Comparison of ENCODE assay signal across 8 cellular contexts in genomic region chr6:28443112-28443773, GRCh38. TPM values are rescaled to one million over a fixed set of nuclear protein-coding genes. Genes with fewer than 3 reads are reported as not detected.
A peak's percentile ranks its signal among the peaks of the same experiment; 100 is the strongest.
DNase-seq lines count a peak whose midpoint lies in the region; ATAC-seq, FAIRE-seq and TF ChIP-seq lines count a peak whose summit lies in the region.

Gene ZSCAN23, minus strand, starts transcription at chr6:28443491. Its CDS starts 7,225 bp downstream, at chr6:28436266.

- peak within 1 kb of the TSS; percentile 41 for H3K27ac ChIP-seq in keratinocyte (ENCODE audit: control insufficient read depth, insufficient read depth, low read length)
- H3K27ac ChIP-seq in OCI-LY7 (ENCODE audit: low read depth, low read length, poor library complexity, severe bottlenecking): no peak within 1 kb of the TSS

- CTCF ChIA-PET in OCI-LY7 (lab: Charles Lee; ENCODE audit: unreplicated experiment): no interaction called here

- peaks cover 11% of the 10 kb centered on the region for H3K27me3 ChIP-seq in keratinocyte (ENCODE audit: control insufficient read depth, extremely low read depth, insufficient read depth, low read length)

- FAIRE-seq in keratinocyte (lab: Jason Lieb, UNC): peak; percentile 76

- H3K4me1 ChIP-seq in keratinocyte (ENCODE audit: control insufficient read depth, extremely low read depth, insufficient read depth, low read length) (no peaks in the 10 kb centered on the region), OCI-LY7 (ENCODE audit: insufficient read depth, low read length, poor library complexity, severe bottlenecking) (no peaks in the 10 kb centered on the region)

- no peaks in the 10 kb centered on the region for H4K20me1 ChIP-seq in keratinocyte (ENCODE audit: control insufficient read depth, extremely low read depth, insufficient read depth, low read length)
- H4K20me1 ChIP-seq in OCI-LY7 (ENCODE audit: insufficient read depth, low read length): no peaks in the 10 kb centered on the region

- BruUV-seq in OCI-LY7 (replicated peaks; lab: Mats Ljungman, UMichigan): no TSS peak

- POLR2A ChIA-PET in OCI-LY7 (lab: Charles Lee): no interaction called here

- no peaks in the 10 kb centered on the region for H3K9me1 ChIP-seq in keratinocyte (ENCODE audit: control insufficient read depth, extremely low read depth, insufficient read depth, low read length)

- no peaks in the 10 kb centered on the region for H3K9me3 ChIP-seq in keratinocyte (ENCODE audit: control insufficient read depth, low read depth, low read length)
- 0 out of 2 replicates have a peak, but pooled peaks cover 6% of the 10 kb centered on the region for H3K9me3 ChIP-seq in OCI-LY7 (ENCODE audit: low read length)

- H3K9me2 ChIP-seq in OCI-LY7 (ENCODE audit: insufficient read depth, low read length): no peaks in the 10 kb centered on the region; the same call in 1 of the 2 replicates

- H3K36me3 ChIP-seq in keratinocyte (ENCODE audit: control insufficient read depth in 2 of 2, extremely low read depth in 1 of 2, insufficient read depth in 2 of 2, low read length in 2 of 2) (no peaks in the 10 kb centered on the region), OCI-LY7 (ENCODE audit: insufficient read depth, low read length) (no peaks in the 10 kb centered on the region)

- ATAC-seq in HG02885 (IDR thresholded peaks at IDR 0.05; ENCODE audit: poor library complexity, unreplicated experiment): peak; percentile 95

- TF ChIP-seq CTCF in GM13977 (IDR thresholded peaks at IDR 0.05; ENCODE audit: extremely low read depth, insufficient read depth, missing control alignments) (no peak), keratinocyte (optimal IDR thresholded peaks at IDR 0.05 in 1 of 3, IDR thresholded peaks at IDR 0.05 in 1 of 3, conservative IDR thresholded peaks at IDR 0.05 in 1 of 3; ENCODE audit: extremely low read depth in 1 of 3, insufficient read depth in 2 of 3, low read length in 3 of 3) (peak in 1 of 3 experiments; percentile 18), OCI-LY7 (conservative IDR thresholded peaks at IDR 0.05; ENCODE audit: low read length) (no peak)

- H3K79me2 ChIP-seq in keratinocyte (ENCODE audit: control insufficient read depth, insufficient read depth, low read length) (no peaks in the 10 kb centered on the region), OCI-LY7 (ENCODE audit: insufficient read depth, low read depth, low read length) (no peaks in the 10 kb centered on the region)

- H3K4me3 ChIP-seq in keratinocyte (ENCODE audit: control insufficient read depth in 2 of 3, extremely low read depth in 1 of 3, insufficient read depth in 2 of 3, low read depth in 1 of 3, low read length in 3 of 3) (peak within 1 kb of the TSS; percentile 62 to 82 (median 75)), OCI-LY7 (ENCODE audit: low read depth, low read length, poor library complexity, severe bottlenecking) (no peak within 1 kb of the TSS)

- intact Hi-C loops in OCI-LY7 (cut with micrococcal nuclease; ENCODE audit: unreplicated experiment): no loop called here

- DNase-seq in GM13977 (ENCODE audit: low spot score): peak; percentile 74
- DNase-seq in NCI-H2107 (lab: John Stamatoyannopoulos, UW): peak; percentile 57
- DNase-seq in activated CD4-positive, CD25-positive, alpha-beta regulatory T cell treated with anti-CD3 and anti-CD28 coated beads, Interleukin-2, amount 50 U/mL, for 72 hours: peak; percentile 71
- peak; percentile 87 for DNase-seq in cerebellum (ENCODE audit: low spot score)
- no peak for DNase-seq in keratinocyte (ENCODE audit: low read depth, low spot score)
- DNase-seq in stimulated activated CD4-positive, alpha-beta T cell treated with anti-CD3 and anti-CD28 coated beads, Interleukin-12 subunit alpha, Interleukin-12 subunit beta, amount 100 ng/mL, for 4 hours: peak; percentile 71
- no peak for DNase-seq in OCI-LY7 (ENCODE audit: low spot score)

- H2AFZ ChIP-seq in keratinocyte (ENCODE audit: control insufficient read depth, low read length): peak within 1 kb of the TSS; percentile 89
- H2AFZ ChIP-seq in OCI-LY7 (ENCODE audit: low read length): no peak within 1 kb of the TSS

- in situ Hi-C loops in GM13977 (cut with MboI; ENCODE audit: low pct_unique_long_range_greater_than_20kb, low sequenced_read_pairs, unreplicated experiment): no loop called here

- H3K4me2 ChIP-seq in keratinocyte (ENCODE audit: control insufficient read depth, extremely low read depth, insufficient read depth, low read depth, low read length): peak within 1 kb of the TSS; percentile 45
- no peak within 1 kb of the TSS for H3K4me2 ChIP-seq in OCI-LY7 (ENCODE audit: low read length)

- dilution Hi-C loops in keratinocyte (cut with MboI; ENCODE audit: extremely low pct_ligation_motif_present, low sequenced_read_pairs): no loop called here

- H3K9ac ChIP-seq in keratinocyte (ENCODE audit: control insufficient read depth, extremely low read depth, insufficient read depth, low read length): peak within 1 kb of the TSS; percentile 71

RNA-seq across cellular contexts. Expression of gene ZSCAN23, which starts in this region (rescaled TPM):
- total RNA-seq in cerebellum (19.9 TPM), OCI-LY7 (2022) (not detected in 2 replicates)
- 1.2 to 2.1 TPM (median 1.8 TPM) in 3 replicates for polyA plus RNA-seq in keratinocyte
- 0.47 TPM for polyA plus RNA-seq in keratinocyte (2011; ENCODE audit: low read depth)
- 0.22 and 0.75 TPM in 2 replicates for polyA plus RNA-seq in keratinocyte (2011; cell fraction: cytosol; rRNA removed)
- polyA plus RNA-seq in keratinocyte (2011; cell fraction: nucleus; rRNA removed): 4.3 and 4.6 TPM in 2 replicates
- polyA plus RNA-seq in keratinocyte (2012; ENCODE audit: low replicate concordance): 0.18 and 1.3 TPM in 2 replicates
- polyA minus RNA-seq in keratinocyte: 0.85 to 6.2 TPM (median 2.4 TPM) in 3 replicates
- not detected for polyA minus RNA-seq in keratinocyte (2011; cell fraction: cytosol; rRNA and poly(A)+ RNA removed)
- 3.8 and 9.9 TPM in 2 replicates for polyA minus RNA-seq in keratinocyte (2011; cell fraction: nucleus; rRNA and poly(A)+ RNA removed)
- not detected in 2 replicates for total RNA-seq in OCI-LY7 (2014; rRNA removed; shearing (Covaris generic))

Comparison
In these comparisons a context has a peak if more than half of its experiments do, and no peak if none do; other contexts are left out.
1. RNA of gene ZSCAN23 (total RNA-seq): 19.9 TPM in cerebellum (single experiment); not detected in OCI-LY7; every median in the first group is over 10 times any median in the second.
2. DNase-seq: peak in GM13977 (single experiment), NCI-H2107 (single experiment), activated CD4-positive, CD25-positive, alpha-beta regulatory T cell treated with anti-CD3 and anti-CD28 coated beads, Interleukin-2, amount 50 U/mL, for 72 hours (single experiment), cerebellum (single experiment) and stimulated activated CD4-positive, alpha-beta T cell treated with anti-CD3 and anti-CD28 coated beads, Interleukin-12 subunit alpha, Interleukin-12 subunit beta, amount 100 ng/mL, for 4 hours (single experiment); none in keratinocyte (single experiment) and OCI-LY7 (single experiment).